In genomic region chr4:168893807-168894206, GRCh38 we compare ENCODE assay signal across 1 cellular context.
TF ChIP-seq lines count a peak whose summit lies in the region.

No MANE protein-coding gene starts in this region.

TF ChIP-seq in HepG2, 621 proteins besides CTCF, POLR2A, EP300 and RAD21 (continued from another document):
- no peak for TF ChIP-seq ELK4 (CRISPR knock-in tag; IDR thresholded peaks at IDR 0.05; ENCODE audit: borderline replicate concordance)
- no peak for TF ChIP-seq ZNF34 (CRISPR knock-in tag; IDR thresholded peaks at IDR 0.05; ENCODE audit: borderline replicate concordance)
- TF ChIP-seq ZNF616 (CRISPR knock-in tag; IDR thresholded peaks at IDR 0.05; ENCODE audit: low read depth) = no peak
- TF ChIP-seq ZBTB38 (CRISPR knock-in tag; IDR thresholded peaks at IDR 0.05) = no peak
- TF ChIP-seq SAP130 (CRISPR knock-in tag; IDR thresholded peaks at IDR 0.05; ENCODE audit: low read depth) = no peak
- no peak for TF ChIP-seq CBX1 (IDR thresholded peaks at IDR 0.05; ENCODE audit: low read depth)
- no peak for TF ChIP-seq SMARCC2 (IDR thresholded peaks at IDR 0.05)
- no peak for TF ChIP-seq ZBTB37 (CRISPR knock-in tag; IDR thresholded peaks at IDR 0.05)
